ENCODE assay signal across 21 cellular contexts in genomic region chr1:45815667-45816458, GRCh38. TPM values are rescaled to one million over a fixed set of nuclear protein-coding genes. Genes with fewer than 3 reads are reported as not detected.
DNase-seq lines count a peak whose midpoint lies in the region; ATAC-seq and TF ChIP-seq lines count a peak whose summit lies in the region.
"Had no signal": no experiment of that assay in that cellular context is flagged by ENCODE, and none has a peak within 500 bp of the region (broad histone marks: within the 10 kb centered on the region; RNA-seq: fewer than 3 reads in every experiment).

No MANE protein-coding gene starts in this region.

- DNase-seq in HFF-Myc (ENCODE audit: extremely low read depth, low read depth) (peak; percentile 19), fibroblast of pulmonary artery (ENCODE audit: low read depth) (peak; percentile 44), DMS53 treated with DMSO at 0.1 percent for 48 hours (lab: John Stamatoyannopoulos, UW; ENCODE audit: unreplicated experiment) (no peak), NCI-H1930 (lab: John Stamatoyannopoulos, UW) (no peak), OCI-M2 (lab: John Stamatoyannopoulos, UW; ENCODE audit: unreplicated experiment) (no peak)
- DNase-seq: activated naive CD4-positive, alpha-beta T cell treated with anti-CD3 and anti-CD28 coated beads for 36 hours; activated T-cell treated with anti-CD3 and anti-CD28 coated beads for 4 hours; kidney; MV-4-11; natural killer cell; NCI-H2029 treated with DMSO at 0.1 percent for 48 hours; NCI-H510A; SHP77; stimulated activated CD4-positive, alpha-beta T cell treated with anti-CD3 and anti-CD28 coated beads, Interleukin-4, amount 100 ng/mL, for 24 hours; T-helper 1 cell had no signal

- no peaks in the 10 kb centered on the region for H3K27me3 Mint-ChIP-seq in activated T-helper 17 cell treated with anti-CD3 and anti-CD28 coated beads, Interleukin-2, amount 50 U/mL, for 72 hours
- H3K27me3 Mint-ChIP-seq: IgD-negative memory B cell had no signal

- no peak overlapping the region for H3K4me3 ChIP-seq in HFF-Myc (replicated peaks; ENCODE audit: low read depth, low read length)
- H3K4me3 ChIP-seq in fibroblast of pulmonary artery (replicated peaks; ENCODE audit: low read depth, low read length): no peak overlapping the region
- H3K4me3 ChIP-seq: BLaER1, skin epidermis, vagina had no signal

- no peaks in the 10 kb centered on the region for H3K9me3 Mint-ChIP-seq in activated T-helper 17 cell treated with anti-CD3 and anti-CD28 coated beads, Interleukin-2, amount 50 U/mL, for 72 hours
- H3K9me3 Mint-ChIP-seq: natural killer cell had no signal

- H3K27ac Mint-ChIP-seq in activated T-helper 17 cell treated with anti-CD3 and anti-CD28 coated beads, Interleukin-2, amount 50 U/mL, for 72 hours: peak overlapping the region; percentile 9
- H3K27ac Mint-ChIP-seq: activated naive CD4-positive, alpha-beta T cell treated with anti-CD3 and anti-CD28 coated beads for 36 hours; natural killer cell had no signal

- peaks cover 11% of the 10 kb centered on the region for H3K36me3 Mint-ChIP-seq in activated T-helper 17 cell treated with anti-CD3 and anti-CD28 coated beads, Interleukin-2, amount 50 U/mL, for 72 hours (ENCODE audit: low read depth)
- H3K36me3 Mint-ChIP-seq: natural killer cell had no signal

- TF ChIP-seq CTCF in HFF-Myc (IDR thresholded peaks at IDR 0.05; ENCODE audit: low read depth, low read length, missing control alignments): no peak
- no peak for TF ChIP-seq CTCF in fibroblast of pulmonary artery (IDR thresholded peaks at IDR 0.05; ENCODE audit: low read length, missing control alignments)

- H3K4me1 Mint-ChIP-seq in activated T-helper 17 cell treated with anti-CD3 and anti-CD28 coated beads, Interleukin-2, amount 50 U/mL, for 72 hours: peaks cover 5% of the 10 kb centered on the region

- H3K4me3 Mint-ChIP-seq in activated T-helper 17 cell treated with anti-CD3 and anti-CD28 coated beads, Interleukin-2, amount 50 U/mL, for 72 hours: no peak overlapping the region
- H3K4me3 Mint-ChIP-seq: activated naive CD4-positive, alpha-beta T cell treated with anti-CD3 and anti-CD28 coated beads for 36 hours; IgD-negative memory B cell; natural killer cell had no signal

- no peak for ATAC-seq in activated T-helper 17 cell treated with anti-CD3 and anti-CD28 coated beads, Interleukin-2, amount 50 U/mL, for 72 hours (replicated peaks)
- no peak for ATAC-seq in GM21529 (IDR thresholded peaks at IDR 0.05; ENCODE audit: unreplicated experiment)
- ATAC-seq: natural killer cell had no signal

RNA-seq across cellular contexts. Expression of gene MAST2, which starts 12.5 kb away (rescaled TPM):
- 10 to 100 TPM; 24.4 to 29.8 TPM for total RNA-seq in activated T-helper 17 cell treated with anti-CD3 and anti-CD28 coated beads, Interleukin-2, amount 50 U/mL, for 72 hours

Comparison
In these comparisons a context has a peak if more than half of its experiments do, and no peak if none do; other contexts are left out.
1. DNase-seq: peak in HFF-Myc (single experiment) and fibroblast of pulmonary artery (single experiment); none in DMS53 treated with DMSO at 0.1 percent for 48 hours (single experiment), NCI-H1930 (0 of 2) and OCI-M2 (single experiment).